ENCODE assay signal across 27 cellular contexts in the genomic region with DNA sequence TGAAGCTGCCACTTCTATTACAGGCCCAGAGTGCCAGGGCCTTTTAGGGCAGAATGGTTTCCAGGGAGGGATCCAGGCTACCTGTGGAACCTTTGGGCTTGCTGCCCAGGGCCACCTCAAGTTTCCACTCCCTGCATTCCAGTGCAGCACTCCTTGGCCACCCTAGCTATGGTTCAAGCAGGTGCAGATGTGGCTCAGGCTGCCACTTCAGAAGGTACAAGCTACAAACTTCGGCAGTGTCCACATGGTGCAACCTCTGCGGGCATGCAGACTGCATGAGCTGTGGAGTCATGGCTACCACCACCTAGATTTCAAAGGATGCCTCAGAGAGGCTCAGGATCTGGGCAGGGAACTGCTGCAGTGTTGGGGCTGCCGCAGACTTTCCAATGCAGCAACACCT.
"Had no signal": no experiment of that assay in that cellular context is flagged by ENCODE, and none has a peak within 500 bp of the region (broad histone marks: within the 10 kb centered on the region; RNA-seq: fewer than 3 reads in every experiment).

No MANE protein-coding gene starts in this region.

- H3K4me3 ChIP-seq: heart right ventricle, hepatocyte, mucosa of descending colon, neural progenitor cell, ovary, skin epidermis, suprapubic skin, thoracic aorta, tibial artery, uterus had no signal

- H3K27ac ChIP-seq: heart right ventricle, hepatocyte, neural progenitor cell, ovary, skin epidermis, suprapubic skin, thoracic aorta, tibial artery, uterus had no signal

- H3K4me1 Mint-ChIP-seq: memory B cell; naive thymus-derived CD4-positive, alpha-beta T cell had no signal

- H3K4me1 ChIP-seq: heart right ventricle, suprapubic skin, tibial artery, uterus had no signal

- H2AFZ ChIP-seq: hepatocyte, neural progenitor cell had no signal

- ATAC-seq: heart right ventricle; left cardiac atrium; left lobe of liver; mucosa of descending colon; naive thymus-derived CD4-positive, alpha-beta T cell; right cardiac atrium; sciatic nerve had no signal

- H3K36me3 ChIP-seq: heart right ventricle, neural progenitor cell, ovary, suprapubic skin, thoracic aorta, tibial artery, uterus had no signal

- H3K27me3 Mint-ChIP-seq: progenitor cell of endocrine pancreas had no signal

- H3K27me3 ChIP-seq: heart right ventricle, hepatocyte, neural progenitor cell, ovary, suprapubic skin, tibial artery, uterus had no signal

- H3K27ac Mint-ChIP-seq: memory B cell; naive thymus-derived CD4-positive, alpha-beta T cell; nephron progenitor cell; neural progenitor cell; progenitor cell of endocrine pancreas had no signal

- H3K36me3 Mint-ChIP-seq: memory B cell; naive thymus-derived CD4-positive, alpha-beta T cell; neural progenitor cell had no signal

- H3K4me2 ChIP-seq: hepatocyte, neural progenitor cell had no signal

- H3K4me3 Mint-ChIP-seq: memory B cell; naive thymus-derived CD4-positive, alpha-beta T cell; nephron progenitor cell; neural progenitor cell had no signal

- H3K9ac ChIP-seq: neural progenitor cell had no signal

- H3K9me3 ChIP-seq: heart right ventricle, mucosa of descending colon, ovary, suprapubic skin, thoracic aorta, tibial artery, uterus had no signal

- DNase-seq: heart right ventricle; kidney glomerular epithelial cell; left cardiac atrium; midbrain; mucosa of descending colon; naive thymus-derived CD4-positive, alpha-beta T cell; nephron progenitor cell; ovary; retina; right cardiac atrium; stimulated activated CD4-positive, alpha-beta T cell treated with anti-CD3 and anti-CD28 coated beads, Interleukin-12 subunit alpha, Interleukin-12 subunit beta, amount 100 ng/mL, for 4 hours; stimulated activated CD4-positive, alpha-beta T cell treated with anti-CD3 and anti-CD28 coated beads, Interleukin-15, amount 100 ng/mL, for 24 hours; stimulated activated CD4-positive, alpha-beta T cell treated with anti-CD3 and anti-CD28 coated beads, Interleukin-2, amount 100 ng/mL, for 24 hours; stimulated activated CD4-positive, alpha-beta T cell treated with anti-CD3 and anti-CD28 coated beads, Interleukin-4, amount 100 ng/mL, for 1 hour; stimulated activated naive CD4-positive, alpha-beta T cell treated with Interleukin-2 at 50 U/mL for 16 hours; tibial artery; trophoblast cell; uterus had no signal

- H3K9me3 Mint-ChIP-seq: memory B cell; naive thymus-derived CD4-positive, alpha-beta T cell; nephron progenitor cell; neural progenitor cell had no signal
